Comparison of ENCODE assay signal across 8 cellular contexts in genomic region chr2:48529676-48530032, GRCh38. TPM values are rescaled to one million over a fixed set of nuclear protein-coding genes. Genes with fewer than 3 reads are reported as not detected.
DNase-seq lines count a peak whose midpoint lies in the region; ATAC-seq and TF ChIP-seq lines count a peak whose summit lies in the region.

No MANE protein-coding gene starts in this region.

- peaks cover 42% of the 10 kb centered on the region for H3F3A ChIP-seq in smooth muscle cell (ENCODE audit: low read depth)

- no peaks in the 10 kb centered on the region for H3K27me3 ChIP-seq in left ventricle myocardium inferior (ENCODE audit: low read depth)
- no peaks in the 10 kb centered on the region for H3K27me3 ChIP-seq in smooth muscle cell (ENCODE audit: low read depth)

- H3K4me1 ChIP-seq in left ventricle myocardium inferior (peaks cover 77% of the 10 kb centered on the region), smooth muscle cell (ENCODE audit: low read depth) (peaks cover 28% of the 10 kb centered on the region)

- intact Hi-C loops in left ventricle myocardium inferior (cut with micrococcal nuclease) = no loop called here

- peak; percentile 7 for DNase-seq in activated naive CD4-positive, alpha-beta T cell treated with Interleukin-2 at 50 U/mL for 16 hours
- no peak for DNase-seq in activated naive CD4-positive, alpha-beta T cell (lab: John Stamatoyannopoulos, UW)
- peak; percentile 58 for DNase-seq in activated CD8-positive, alpha-beta memory T cell treated with anti-CD3 and anti-CD28 coated beads, Interleukin-2, amount 50 U/mL, for 48 hours
- DNase-seq in left ventricle myocardium inferior (no peak), smooth muscle cell (lab: John Stamatoyannopoulos, UW; ENCODE audit: unreplicated experiment) (no peak), SIG-M5 treated with dmso at 0.1 percent for 504 hours (lab: John Stamatoyannopoulos, UW; ENCODE audit: unreplicated experiment) (no peak), COR-L47 (lab: John Stamatoyannopoulos, UW) (no peak)

- H3K36me3 ChIP-seq in left ventricle myocardium inferior = no peaks in the 10 kb centered on the region
- H3K36me3 ChIP-seq in smooth muscle cell (ENCODE audit: low read depth) = no peaks in the 10 kb centered on the region

- H3K4me3 ChIP-seq in left ventricle myocardium inferior (peak overlapping the region; percentile 94), smooth muscle cell (peak overlapping the region; percentile 91)

- H3K27ac ChIP-seq in left ventricle myocardium inferior (replicated peaks) = peak overlapping the region; percentile 86
- peak overlapping the region; percentile 91 for H3K27ac ChIP-seq in smooth muscle cell (ENCODE audit: low read depth)

- no peaks in the 10 kb centered on the region for H3K9me3 ChIP-seq in left ventricle myocardium inferior (replicated peaks)
- H3K9me3 ChIP-seq in smooth muscle cell (replicated peaks; ENCODE audit: low read depth) = no peaks in the 10 kb centered on the region

- peaks cover 29% of the 10 kb centered on the region for H3K79me2 ChIP-seq in smooth muscle cell (ENCODE audit: low read depth)

- peaks cover 26% of the 10 kb centered on the region for H4K20me1 ChIP-seq in smooth muscle cell (ENCODE audit: low read depth)

- no peak for TF ChIP-seq CTCF in left ventricle myocardium inferior (IDR thresholded peaks at IDR 0.05; ENCODE audit: borderline replicate concordance)
- TF ChIP-seq CTCF in smooth muscle cell (IDR thresholded peaks at IDR 0.05; ENCODE audit: borderline replicate concordance, insufficient read depth, poor library complexity, severe bottlenecking) = no peak

- 4% methylated on average over 13 of the region's 15 CpGs for WGBS in smooth muscle cell (ENCODE audit: low lambda C conversion rate)

- H2AFZ ChIP-seq in smooth muscle cell (ENCODE audit: low read depth) = no peak overlapping the region

- peak overlapping the region; percentile 88 for H3K4me2 ChIP-seq in smooth muscle cell

- H3K9ac ChIP-seq in smooth muscle cell (ENCODE audit: low read depth) = peak overlapping the region; percentile 94

- no peak for ATAC-seq in GM18873 (IDR thresholded peaks at IDR 0.05; ENCODE audit: low FRiP score, unreplicated experiment)

RNA-seq across cellular contexts. Expression of gene STON1, which starts 0.3 kb away (rescaled TPM):
- total RNA-seq in left ventricle myocardium inferior (6.9 TPM), smooth muscle cell (56.6 and 60.3 TPM in 2 replicates)
- 13.8 and 15.3 TPM in 2 replicates for polyA plus RNA-seq in smooth muscle cell

Comparison
In these comparisons a context has a peak if more than half of its experiments do, and no peak if none do; other contexts are left out.
1. DNase-seq: peak in activated naive CD4-positive, alpha-beta T cell treated with Interleukin-2 at 50 U/mL for 16 hours (single experiment) and activated CD8-positive, alpha-beta memory T cell treated with anti-CD3 and anti-CD28 coated beads, Interleukin-2, amount 50 U/mL, for 48 hours (single experiment); none in activated naive CD4-positive, alpha-beta T cell (0 of 4), left ventricle myocardium inferior (single experiment), smooth muscle cell (single experiment), SIG-M5 treated with dmso at 0.1 percent for 504 hours (single experiment) and COR-L47 (single experiment).